2 cellular contexts compared by ENCODE assay signal in the genomic region with DNA sequence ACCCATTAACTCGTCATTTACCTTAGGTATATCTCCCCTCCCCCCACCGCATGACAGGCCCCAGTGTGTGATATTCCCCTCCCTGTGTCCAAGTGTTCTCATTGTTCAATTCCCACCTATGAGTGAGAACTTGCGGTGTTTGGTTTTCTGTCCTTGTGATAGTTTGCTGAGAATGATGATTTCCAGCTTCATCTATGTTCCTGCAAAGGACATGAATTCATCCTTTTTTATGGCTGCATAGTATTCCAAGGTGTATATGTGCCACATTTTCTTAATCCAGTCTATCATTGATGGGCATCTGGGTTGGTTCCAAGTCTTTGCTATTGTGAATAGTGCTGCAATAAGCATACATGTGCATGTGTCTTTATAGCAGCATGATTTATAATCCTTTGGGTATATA. TPM values are rescaled to one million over a fixed set of nuclear protein-coding genes. Genes with fewer than 3 reads are reported as not detected.
"Had no signal": no experiment of that assay in that cellular context is flagged by ENCODE, and none has a peak within 500 bp of the region (broad histone marks: within the 10 kb centered on the region; RNA-seq: fewer than 3 reads in every experiment).

No MANE protein-coding gene starts in this region.

RNA-seq across cellular contexts. Expression of gene SP8, which starts 34.7 kb away (rescaled TPM):
- total RNA-seq: GM23248, HFFc6 had no signal
- polyA plus RNA-seq: GM23248 had no signal
